Comparison of ENCODE assay signal across 1 cellular context in genomic region chr4:88163286-88163685, GRCh38.
TF ChIP-seq lines count a peak whose summit lies in the region.

No MANE protein-coding gene starts in this region.

TF ChIP-seq in IMR-90, 13 proteins besides CTCF, POLR2A, EP300 and RAD21 (continued from another document):
- TF ChIP-seq USF2 (IDR thresholded peaks at IDR 0.05; ENCODE audit: low read depth, low read length) (no peak), ELK1 (IDR thresholded peaks at IDR 0.05; ENCODE audit: borderline replicate concordance, low read depth, low read length) (no peak), RCOR1 (IDR thresholded peaks at IDR 0.05; ENCODE audit: insufficient replicate concordance, low read length) (no peak)
